ENCODE assay signal across 9 cellular contexts in genomic region chr4:38753021-38753806, GRCh38. TPM values are rescaled to one million over a fixed set of nuclear protein-coding genes. Genes with fewer than 3 reads are reported as not detected.
A peak's percentile ranks its signal among the peaks of the same experiment; 100 is the strongest.
DNase-seq lines count a peak whose midpoint lies in the region; ATAC-seq and TF ChIP-seq lines count a peak whose summit lies in the region.
"Had no signal": no experiment of that assay in that cellular context is flagged by ENCODE, and none has a peak within 500 bp of the region (broad histone marks: within the 10 kb centered on the region; RNA-seq: fewer than 3 reads in every experiment).

No MANE protein-coding gene starts in this region.

- intact Hi-C loops in heart right ventricle (cut with DNase I), result loop anchor here in 2 of 10 donors (10.0 kb wide), 1 partner anchor 382 kb away; no protein-coding TSS in a partner anchor

- 0 out of 2 replicates have a peak, but pooled peaks cover under 1% of the 10 kb centered on the region for H3K9me3 ChIP-seq in HAP-1
- H3K9me3 ChIP-seq in heart right ventricle, result peaks cover 0 to 5% (median 0%) of the 10 kb centered on the region in 11 donors

- peaks cover 7% of the 10 kb centered on the region for H3K4me1 ChIP-seq in HAP-1
- H3K4me1 ChIP-seq in heart right ventricle, result peaks cover 0 to 40% (median 10%) of the 10 kb centered on the region in 9 donors

- in situ Hi-C loops in HAP-1 (cut with MboI; ENCODE audit: low sequenced_read_pairs), result no loop called here

- H3K27ac ChIP-seq in heart right ventricle, result peak overlapping the region in 8 of 10 donors; percentile 10 to 70 (median 40)

- H3K27me3 ChIP-seq in HAP-1 (ENCODE audit: low read depth), result no peaks in the 10 kb centered on the region
- H3K27me3 ChIP-seq in heart right ventricle, result no peaks in the 10 kb centered on the region

- TF ChIP-seq CTCF in heart right ventricle (IDR thresholded peaks at IDR 0.05) (no peak), retinal pigment epithelial cell (conservative IDR thresholded peaks at IDR 0.05; ENCODE audit: low read depth, low read length) (no peak)

- H3K4me3 ChIP-seq in HAP-1 (no peak overlapping the region), heart right ventricle (peak overlapping the region in 5 of 10 donors; percentile 7 to 20 (median 13)), retinal pigment epithelial cell (ENCODE audit: low read length) (no peak overlapping the region)

- H3K36me3 ChIP-seq in HAP-1 (replicated peaks), result no peaks in the 10 kb centered on the region
- H3K36me3 ChIP-seq in heart right ventricle, result no peaks in the 10 kb centered on the region

- ATAC-seq in heart right ventricle (peak; percentile 95 to 98 (median 97)), HG03280 (IDR thresholded peaks at IDR 0.05; ENCODE audit: unreplicated experiment) (no peak), GM19467 (IDR thresholded peaks at IDR 0.05; ENCODE audit: unreplicated experiment) (no peak), GM19324 (IDR thresholded peaks at IDR 0.05; ENCODE audit: low FRiP score, unreplicated experiment) (no peak), HG03159 (IDR thresholded peaks at IDR 0.05; ENCODE audit: unreplicated experiment) (no peak)

- 31 to 39% methylated on average over 19 of the region's 19 CpGs for WGBS in heart right ventricle, 2 donors

- peak; percentile 90 to 93 for DNase-seq in HAP-1 (ENCODE audit: low spot score in 2 of 2)
- DNase-seq in T1000 (lab: John Stamatoyannopoulos, UW), result peak; percentile 95
- DNase-seq in heart right ventricle, result peak; percentile 79 to 88
- peak; percentile 91 for DNase-seq in retinal pigment epithelial cell (ENCODE audit: low read depth)
- DNase-seq: natural killer cell had no signal

RNA-seq across cellular contexts. Expression of gene TLR10, which starts 29.6 kb away (rescaled TPM):
- total RNA-seq in heart right ventricle, result under 1 TPM in 4 of 10 donors, not detected in 6; 0.06 to 0.39 (median 0.11) TPM
- under 1 TPM in 1 of 2 donors, not detected in 1; 0.01 TPM for polyA plus RNA-seq in heart right ventricle

RNA-seq across cellular contexts. Expression of gene TLR1, which starts 51.4 kb away (rescaled TPM):
- total RNA-seq in heart right ventricle, result 10 to 100 TPM in 1 of 10 donors, 1 to 10 TPM in 8, under 1 TPM in 1; 0.93 to 14.0 (median 3.1) TPM
- polyA plus RNA-seq in heart right ventricle, result under 1 TPM; 0.49 to 0.80 TPM

Comparison
In these comparisons a context has a peak if more than half of its experiments do, and no peak if none do; other contexts are left out.
1. ATAC-seq: peak in heart right ventricle (8 of 8); none in HG03280 (single experiment), GM19467 (single experiment), GM19324 (single experiment) and HG03159 (single experiment).
2. Peak in every context shown above with its lines, with median percentiles within 50 percentile points of each other: DNase-seq.